ENCODE assay signal across 27 cellular contexts in genomic region chr11:112176077-112176476, GRCh38. TPM values are rescaled to one million over a fixed set of nuclear protein-coding genes. Genes with fewer than 3 reads are reported as not detected.
DNase-seq lines count a peak whose midpoint lies in the region; ATAC-seq and TF ChIP-seq lines count a peak whose summit lies in the region.
"Had no signal": no experiment of that assay in that cellular context is flagged by ENCODE, and none has a peak within 500 bp of the region (broad histone marks: within the 10 kb centered on the region; RNA-seq: fewer than 3 reads in every experiment).

No MANE protein-coding gene starts in this region.

- H3K9me3 ChIP-seq in PC-9 (ENCODE audit: insufficient read depth, low read depth) (no peaks in the 10 kb centered on the region), lower lobe of right lung (no peaks in the 10 kb centered on the region), gastrocnemius medialis (no peaks in the 10 kb centered on the region)

- no peaks in the 10 kb centered on the region for H4K20me1 ChIP-seq in PC-9 (ENCODE audit: insufficient read depth)

- in situ Hi-C loops in gastrocnemius medialis (cut with MboI; ENCODE audit: low sequenced_read_pairs in 4 of 4) = loop anchor here in 3 of 4 donors (5.0 kb wide), 1 partner anchor 59 kb away; no protein-coding TSS in a partner anchor

- no peaks in the 10 kb centered on the region for H3K27me3 ChIP-seq in PC-9 (ENCODE audit: insufficient read depth, low read depth)
- H3K27me3 ChIP-seq in lower lobe of right lung (ENCODE audit: low read depth) = no peaks in the 10 kb centered on the region
- H3K27me3 ChIP-seq in gastrocnemius medialis = no peaks in the 10 kb centered on the region

- H3F3A ChIP-seq in PC-9 (ENCODE audit: insufficient read depth, low read depth) = peaks cover 9% of the 10 kb centered on the region

- CTCF ChIA-PET in PC-9 (lab: Charles Lee) = interaction anchor here (1.3 kb wide), 1 partner anchor 62 kb away, joined by 6 read pairs; no protein-coding TSS in a partner anchor

- H3K27ac ChIP-seq in PC-9 (no peak overlapping the region), lower lobe of right lung (peak overlapping the region; percentile 60), gastrocnemius medialis (peak overlapping the region; percentile 72 to 81 (median 74))
- H3K27ac ChIP-seq: epithelial cell of prostate had no signal

- H2AFZ ChIP-seq in PC-9 = no peak overlapping the region

- H3K36me3 ChIP-seq in PC-9 (ENCODE audit: low read depth) (no peaks in the 10 kb centered on the region), lower lobe of right lung (no peaks in the 10 kb centered on the region), gastrocnemius medialis (no peaks in the 10 kb centered on the region)

- peaks cover 1% of the 10 kb centered on the region for H3K27me3 Mint-ChIP-seq in endothelial cell (ENCODE audit: unreplicated experiment)
- H3K27me3 Mint-ChIP-seq in activated T-helper 1 cell treated with anti-CD3 and anti-CD28 coated beads, Interleukin-12 subunit alpha, Interleukin-12 subunit beta, Interleukin-2, Interleukin-4 antibody, amounts not matched to agents 30 ng/mL and 10 ng/mL and 1 ng/mL, durations not matched to agents 14 hours and 24 hours and 36 hours (ENCODE audit: insufficient read depth) = peaks cover 15% of the 10 kb centered on the region
- H3K27me3 Mint-ChIP-seq: dendritic cell treated with granulocyte-macrophage colony-stimulating factor and Interleukin-4, amounts not matched to agents 40 ng/mL and 50 ng/mL, for 4 days had no signal

- peaks cover 3% of the 10 kb centered on the region for H3K4me1 Mint-ChIP-seq in endothelial cell (ENCODE audit: unreplicated experiment)
- H3K4me1 Mint-ChIP-seq in activated T-helper 1 cell treated with anti-CD3 and anti-CD28 coated beads, Interleukin-12 subunit alpha, Interleukin-12 subunit beta, Interleukin-2, Interleukin-4 antibody, amounts not matched to agents 30 ng/mL and 10 ng/mL and 1 ng/mL, durations not matched to agents 14 hours and 24 hours and 36 hours (ENCODE audit: low read depth) = peaks cover 13% of the 10 kb centered on the region

- no peaks in the 10 kb centered on the region for H3K9me3 Mint-ChIP-seq in endothelial cell (ENCODE audit: unreplicated experiment)
- no peaks in the 10 kb centered on the region for H3K9me3 Mint-ChIP-seq in activated T-helper 1 cell treated with anti-CD3 and anti-CD28 coated beads, Interleukin-12 subunit alpha, Interleukin-12 subunit beta, Interleukin-2, Interleukin-4 antibody, amounts not matched to agents 30 ng/mL and 10 ng/mL and 1 ng/mL, durations not matched to agents 14 hours and 24 hours and 36 hours
- H3K9me3 Mint-ChIP-seq: CD4-positive, alpha-beta T cell; dendritic cell treated with granulocyte-macrophage colony-stimulating factor and Interleukin-4, amounts not matched to agents 40 ng/mL and 50 ng/mL, for 4 days had no signal

- intact Hi-C loops in PC-9 (cut with micrococcal nuclease; ENCODE audit: unreplicated experiment) = no loop called here
- intact Hi-C loops in lower lobe of right lung (cut with DNase I) = no loop called here
- intact Hi-C loops in gastrocnemius medialis (cut with DNase I; ENCODE audit: low total_unique reads) = no loop called here
- intact Hi-C loops in activated T-helper 1 cell treated with anti-CD3 and anti-CD28 coated beads, Interleukin-12 subunit alpha, Interleukin-12 subunit beta, Interleukin-2, Interleukin-4 antibody, amounts not matched to agents 30 ng/mL and 10 ng/mL and 1 ng/mL, durations not matched to agents 14 hours and 24 hours and 36 hours (cut with micrococcal nuclease) = loop anchor here (5.0 kb wide), 1 partner anchor 249 kb away; no protein-coding TSS in a partner anchor

- TF ChIP-seq POLR2A in gastrocnemius medialis (IDR thresholded peaks at IDR 0.05) = no peak

- BruUV-seq in PC-9 (replicated peaks; lab: Mats Ljungman, UMichigan) = no TSS peak

- no peaks in the 10 kb centered on the region for H3K9me2 ChIP-seq in PC-9 (ENCODE audit: insufficient read depth)

- TF ChIP-seq CTCF in PC-9 (conservative IDR thresholded peaks at IDR 0.05) (no peak), endothelial cell (IDR thresholded peaks at IDR 0.05; ENCODE audit: unreplicated experiment) (no peak), lower lobe of right lung (IDR thresholded peaks at IDR 0.05) (no peak), gastrocnemius medialis (IDR thresholded peaks at IDR 0.05 in 4 of 5, conservative IDR thresholded peaks at IDR 0.05 in 1 of 5) (no peak)

- peak in 1 of 2 experiments; percentile 5 for DNase-seq in PC-9
- DNase-seq in endothelial cell (ENCODE audit: low spot score) = no peak
- DNase-seq in lower lobe of right lung = no peak
- no peak for DNase-seq in gastrocnemius medialis
- no peak for DNase-seq in germinal center (ENCODE audit: low spot score)
- no peak for DNase-seq in MV-4-11 (lab: John Stamatoyannopoulos, UW)
- DNase-seq in activated T-helper 1 cell treated with anti-CD3 and anti-CD28 coated beads, Interleukin-12 subunit alpha, Interleukin-12 subunit beta, Interleukin-2, Interleukin-4 antibody, amounts not matched to agents 30 ng/mL and 10 ng/mL and 1 ng/mL, durations not matched to agents 14 hours and 24 hours and 36 hours (ENCODE audit: low spot score) = no peak
- DNase-seq in pons (ENCODE audit: low spot score) = no peak
- DNase-seq: activated CD4-positive, alpha-beta T cell treated with anti-CD3 and anti-CD28 coated beads for 48 hours; activated CD8-positive, alpha-beta memory T cell treated with anti-CD3 and anti-CD28 coated beads, Interleukin-2, amount 10 ng/mL, durations not matched to agents 7 days and 5 days; CD4-positive, alpha-beta T cell; GDM1; Kasumi-1; NCI-H1092; NCI-H2029; NCI-H345; NCI-H82; SIG-M5; stimulated activated CD4-positive, alpha-beta T cell treated with anti-CD3 and anti-CD28 coated beads, Interleukin-2, amount 100 ng/mL, for 24 hours; stimulated activated naive CD4-positive, alpha-beta T cell had no signal

- POLR2A ChIA-PET in PC-9 (lab: Charles Lee; ENCODE audit: unreplicated experiment) = no interaction called here

- no peak overlapping the region for H3K4me3 Mint-ChIP-seq in endothelial cell (ENCODE audit: unreplicated experiment)
- no peak overlapping the region for H3K4me3 Mint-ChIP-seq in activated T-helper 1 cell treated with anti-CD3 and anti-CD28 coated beads, Interleukin-12 subunit alpha, Interleukin-12 subunit beta, Interleukin-2, Interleukin-4 antibody, amounts not matched to agents 30 ng/mL and 10 ng/mL and 1 ng/mL, durations not matched to agents 14 hours and 24 hours and 36 hours
- H3K4me3 Mint-ChIP-seq: CD4-positive, alpha-beta T cell; dendritic cell treated with granulocyte-macrophage colony-stimulating factor and Interleukin-4, amounts not matched to agents 40 ng/mL and 50 ng/mL, for 4 days had no signal

- peaks cover 16% of the 10 kb centered on the region for H3K4me1 ChIP-seq in PC-9 (replicated peaks; ENCODE audit: insufficient read depth)
- peaks cover 9% of the 10 kb centered on the region for H3K4me1 ChIP-seq in lower lobe of right lung
- H3K4me1 ChIP-seq in gastrocnemius medialis = peaks cover 33 to 37% of the 10 kb centered on the region in 2 donors

- no peaks in the 10 kb centered on the region for H3K36me3 Mint-ChIP-seq in endothelial cell (ENCODE audit: low read depth, unreplicated experiment)
- H3K36me3 Mint-ChIP-seq in activated T-helper 1 cell treated with anti-CD3 and anti-CD28 coated beads, Interleukin-12 subunit alpha, Interleukin-12 subunit beta, Interleukin-2, Interleukin-4 antibody, amounts not matched to agents 30 ng/mL and 10 ng/mL and 1 ng/mL, durations not matched to agents 14 hours and 24 hours and 36 hours (ENCODE audit: low read depth) = no peaks in the 10 kb centered on the region
- H3K36me3 Mint-ChIP-seq: activated CD8-positive, alpha-beta memory T cell treated with anti-CD3 and anti-CD28 coated beads, Interleukin-2, amount 10 ng/mL, durations not matched to agents 7 days and 5 days had no signal

- H3K4me3 ChIP-seq in PC-9 = peak overlapping the region; percentile 47; the same call in 1 of the 2 replicates
- no peak overlapping the region for H3K4me3 ChIP-seq in lower lobe of right lung
- H3K4me3 ChIP-seq in gastrocnemius medialis = peak overlapping the region; percentile 35 to 54 (median 45)

- H3K27ac Mint-ChIP-seq in endothelial cell (ENCODE audit: unreplicated experiment) = peak overlapping the region; percentile 98
- H3K27ac Mint-ChIP-seq in activated T-helper 1 cell treated with anti-CD3 and anti-CD28 coated beads, Interleukin-12 subunit alpha, Interleukin-12 subunit beta, Interleukin-2, Interleukin-4 antibody, amounts not matched to agents 30 ng/mL and 10 ng/mL and 1 ng/mL, durations not matched to agents 14 hours and 24 hours and 36 hours = no peak overlapping the region
- H3K27ac Mint-ChIP-seq: activated CD8-positive, alpha-beta memory T cell treated with anti-CD3 and anti-CD28 coated beads, Interleukin-2, amount 10 ng/mL, durations not matched to agents 7 days and 5 days; CD4-positive, alpha-beta T cell had no signal

- peak overlapping the region; percentile 66 for H3K4me2 ChIP-seq in PC-9

- ATAC-seq in lower lobe of right lung (no peak), gastrocnemius medialis (no peak)

- H3K79me2 ChIP-seq in PC-9 (ENCODE audit: low read depth) = no peaks in the 10 kb centered on the region

RNA-seq across cellular contexts. Expression of gene BCO2, which starts 0.8 kb away (rescaled TPM):
- 3.0 and 3.3 TPM in 2 replicates for total RNA-seq in PC-9 (2021)
- total RNA-seq in endothelial cell (ENCODE audit: unreplicated experiment) = 2.6 TPM
- 8.9 TPM for total RNA-seq in lower lobe of right lung
- total RNA-seq in gastrocnemius medialis = 1 to 10 TPM; 2.9 to 5.8 (median 4.2) TPM
- 0.49 and 1.6 TPM in 2 replicates for total RNA-seq in activated T-helper 1 cell treated with anti-CD3 and anti-CD28 coated beads, Interleukin-12 subunit alpha, Interleukin-12 subunit beta, Interleukin-2, Interleukin-4 antibody, amounts not matched to agents 30 ng/mL and 10 ng/mL and 1 ng/mL, durations not matched to agents 14 hours and 24 hours and 36 hours

RNA-seq across cellular contexts. Expression of gene TEX12, which starts 8.9 kb away (rescaled TPM):
- total RNA-seq in PC-9 (2021) (not detected in 2 replicates), endothelial cell (ENCODE audit: unreplicated experiment) (not detected), lower lobe of right lung (not detected), gastrocnemius medialis (1 to 10 TPM in 1 of 4 donors, under 1 TPM in 2, not detected in 1; 0.62 to 2.1 (median 0.68) TPM)
- 0.24 TPM in 1 of 2 replicates, not detected in the other for total RNA-seq in activated T-helper 1 cell treated with anti-CD3 and anti-CD28 coated beads, Interleukin-12 subunit alpha, Interleukin-12 subunit beta, Interleukin-2, Interleukin-4 antibody, amounts not matched to agents 30 ng/mL and 10 ng/mL and 1 ng/mL, durations not matched to agents 14 hours and 24 hours and 36 hours
- total RNA-seq: activated CD8-positive, alpha-beta memory T cell treated with anti-CD3 and anti-CD28 coated beads, Interleukin-2, amount 10 ng/mL, durations not matched to agents 7 days and 5 days; frontal cortex; mucosa of gallbladder; occipital lobe; T-helper 1 cell treated with Interleukin-12 subunit alpha and Interleukin-12 subunit beta and Interleukin-4 antibody, amounts not matched to agents 30 ng/mL and 1 ng/mL, for 36 hours had no signal

RNA-seq across cellular contexts. Expression of gene IL18, which starts 12.2 kb away (rescaled TPM):
- total RNA-seq in PC-9 (2021) (42.8 and 59.1 TPM in 2 replicates), endothelial cell (ENCODE audit: unreplicated experiment) (0.90 TPM), lower lobe of right lung (48.7 TPM), gastrocnemius medialis (10 to 100 TPM in 1 of 4 donors, 1 to 10 TPM in 2, under 1 TPM in 1; 0.58 to 11.7 (median 6.8) TPM)
- total RNA-seq in activated T-helper 1 cell treated with anti-CD3 and anti-CD28 coated beads, Interleukin-12 subunit alpha, Interleukin-12 subunit beta, Interleukin-2, Interleukin-4 antibody, amounts not matched to agents 30 ng/mL and 10 ng/mL and 1 ng/mL, durations not matched to agents 14 hours and 24 hours and 36 hours = 0.23 TPM in 1 of 2 replicates, not detected in the other
- total RNA-seq: OCI-LY7 had no signal

RNA-seq across cellular contexts. Expression of gene PTS, which starts 50.2 kb away (rescaled TPM):
- 37.6 and 43.0 TPM in 2 replicates for total RNA-seq in PC-9 (2021)
- total RNA-seq in endothelial cell (ENCODE audit: unreplicated experiment) = 40.1 TPM
- total RNA-seq in lower lobe of right lung = 22.8 TPM
- total RNA-seq in gastrocnemius medialis = 10 to 100 TPM; 23.4 to 81.5 (median 38.5) TPM
- total RNA-seq in activated T-helper 1 cell treated with anti-CD3 and anti-CD28 coated beads, Interleukin-12 subunit alpha, Interleukin-12 subunit beta, Interleukin-2, Interleukin-4 antibody, amounts not matched to agents 30 ng/mL and 10 ng/mL and 1 ng/mL, durations not matched to agents 14 hours and 24 hours and 36 hours = 28.9 and 35.0 TPM in 2 replicates
